ENCODE assay signal across 1 cellular context in genomic region chr14:50060871-50061663, GRCh38.
A peak's percentile ranks its signal among the peaks of the same experiment; 100 is the strongest.
TF ChIP-seq lines count a peak whose summit lies in the region.

No MANE protein-coding gene starts in this region.

TF ChIP-seq in HepG2, 621 proteins besides CTCF, POLR2A, EP300 and RAD21 (continued from another document):
- TF ChIP-seq ZNF576 (CRISPR knock-in tag; IDR thresholded peaks at IDR 0.05) (no peak), SIN3B (IDR thresholded peaks at IDR 0.05; ENCODE audit: low read length) (no peak), GABPB1 (CRISPR knock-in tag; IDR thresholded peaks at IDR 0.05) (peak; percentile 31; the same call in 1 of the 2 replicates), KDM4B (CRISPR knock-in tag; IDR thresholded peaks at IDR 0.05) (no peak), ZNF33A (CRISPR knock-in tag; IDR thresholded peaks at IDR 0.05; ENCODE audit: borderline replicate concordance) (no peak), TRAFD1 (CRISPR knock-in tag; IDR thresholded peaks at IDR 0.05; ENCODE audit: borderline replicate concordance) (no peak), KLF16 (CRISPR knock-in tag; IDR thresholded peaks at IDR 0.05) (peak in 1 of 2 experiments; percentile 51; a peak in 1 of 4 replicates), ZNF20 (CRISPR knock-in tag; IDR thresholded peaks at IDR 0.05) (no peak), ZBTB46 (CRISPR knock-in tag; IDR thresholded peaks at IDR 0.05; ENCODE audit: borderline replicate concordance) (no peak; the same call in 1 of the 2 replicates), CBX2 (IDR thresholded peaks at IDR 0.05; ENCODE audit: low read depth, low read length) (no peak), CBX2 (CRISPR knock-in tag; IDR thresholded peaks at IDR 0.05; ENCODE audit: low read depth) (no peak), ZFP37 (CRISPR knock-in tag; IDR thresholded peaks at IDR 0.05; ENCODE audit: borderline replicate concordance) (no peak), ZNF512 (CRISPR knock-in tag; IDR thresholded peaks at IDR 0.05) (no peak), GMEB1 (CRISPR knock-in tag; IDR thresholded peaks at IDR 0.05; ENCODE audit: borderline replicate concordance) (no peak), CREB3 (CRISPR knock-in tag; IDR thresholded peaks at IDR 0.05) (peak; percentile 42; the same call in 1 of the 2 replicates), ZIK1 (CRISPR knock-in tag; IDR thresholded peaks at IDR 0.05; ENCODE audit: borderline replicate concordance, low read depth) (no peak), MXD3 (CRISPR knock-in tag; IDR thresholded peaks at IDR 0.05) (0 out of 2 replicates have a peak, but pooled peaks have one; percentile 1), PHB2 (IDR thresholded peaks at IDR 0.05; ENCODE audit: partially characterized antibody) (no peak), LCORL (IDR thresholded peaks at IDR 0.05) (no peak), LCORL (CRISPR knock-in tag; IDR thresholded peaks at IDR 0.05) (peak; percentile 83), MTF2 (CRISPR knock-in tag; IDR thresholded peaks at IDR 0.05; ENCODE audit: borderline replicate concordance) (no peak), ZNF317 (CRISPR knock-in tag; IDR thresholded peaks at IDR 0.05) (no peak), E2F5 (CRISPR knock-in tag; conservative IDR thresholded peaks at IDR 0.05) (no peak), CERS6 (CRISPR knock-in tag; IDR thresholded peaks at IDR 0.05) (no peak), ATF7-NPFF (CRISPR knock-in tag; IDR thresholded peaks at IDR 0.05; ENCODE audit: low read depth) (no peak), KAT2B (IDR thresholded peaks at IDR 0.05; ENCODE audit: borderline replicate concordance, low read depth, low read length) (no peak), ZNF724P (CRISPR knock-in tag; IDR thresholded peaks at IDR 0.05; ENCODE audit: borderline replicate concordance) (no peak)
